ENCODE assay signal across 14 cellular contexts in genomic region chr15:79455361-79455760, GRCh38.
"Had no signal": no experiment of that assay in that cellular context is flagged by ENCODE, and none has a peak within 500 bp of the region (broad histone marks: within the 10 kb centered on the region; RNA-seq: fewer than 3 reads in every experiment).

No MANE protein-coding gene starts in this region.

- DNase-seq: activated CD8-positive, alpha-beta memory T cell treated with anti-CD3 and anti-CD28 coated beads for 24 hours; activated CD8-positive, alpha-beta memory T cell treated with anti-CD3 and anti-CD28 coated beads, Interleukin-2, amount 50 U/mL, for 48 hours; activated effector memory CD4-positive, alpha-beta T cell treated with Interleukin-2 at 50 U/mL for 16 hours; activated naive CD4-positive, alpha-beta T cell treated with anti-CD3 and anti-CD28 coated beads, Interleukin-2, amount 10 ng/mL, durations not matched to agents 7 days and 5 days; activated naive CD8-positive, alpha-beta T cell treated with anti-CD3 and anti-CD28 coated beads, Interleukin-2, amount 50 U/mL, for 24 hours; activated T-cell treated with anti-CD3 and anti-CD28 coated beads, Interleukin-2, amount 50 U/mL, for 48 hours; effector CD8-positive, alpha-beta T cell; left colon; lower lobe of right lung; stimulated activated CD4-positive, alpha-beta T cell treated with anti-CD3 and anti-CD28 coated beads, Interleukin-4, amount 100 ng/mL, for 4 hours; stimulated activated naive B cell treated with anti-CD40 and anti-IgM and Interleukin-4, amounts not matched to agents 10 μg/mL and 1 μg/mL and 100 μg/mL, for 72 hours; T-helper 1 cell; T-helper 9 cell had no signal

- FAIRE-seq: islet of Langerhans had no signal
